In genomic region chr15:71651750-71652186, GRCh38 we compare ENCODE assay signal across 9 cellular contexts.
DNase-seq lines count a peak whose midpoint lies in the region; ATAC-seq and TF ChIP-seq lines count a peak whose summit lies in the region.
"Had no signal": no experiment of that assay in that cellular context is flagged by ENCODE, and none has a peak within 500 bp of the region (broad histone marks: within the 10 kb centered on the region; RNA-seq: fewer than 3 reads in every experiment).

No MANE protein-coding gene starts in this region.

- no peak overlapping the region for H3K4me3 Mint-ChIP-seq in brain
- H3K4me3 Mint-ChIP-seq: activated naive CD8-positive, alpha-beta T cell had no signal

- H3K9me3 ChIP-seq in vagina: no peaks in the 10 kb centered on the region

- no peak for TF ChIP-seq POLR2A in vagina (IDR thresholded peaks at IDR 0.05)

- no peaks in the 10 kb centered on the region for H3K36me3 Mint-ChIP-seq in brain
- H3K36me3 Mint-ChIP-seq: activated naive CD8-positive, alpha-beta T cell had no signal

- intact Hi-C loops in vagina (cut with DNase I) (no loop called here), posterior vena cava (cut with DNase I) (no loop called here)

- H3K27me3 Mint-ChIP-seq in brain: no peaks in the 10 kb centered on the region

- no peaks in the 10 kb centered on the region for H3K9me3 Mint-ChIP-seq in brain

- DNase-seq in activated CD4-positive, alpha-beta T cell treated with anti-CD3 and anti-CD28 coated beads for 48 hours: peak; percentile 12
- no peak for DNase-seq in activated CD4-positive, alpha-beta T cell treated with anti-CD3 and anti-CD28 coated beads, Interleukin-2, amount 50 U/mL, for 1 hour
- DNase-seq in NCI-H2227 treated with DMSO at 0.1 percent for 48 hours (lab: John Stamatoyannopoulos, UW): peak; percentile 4
- peak; percentile 47 for DNase-seq in kidney epithelial cell (ENCODE audit: low read depth)
- DNase-seq in vagina (ENCODE audit: extremely low spot score in 2 of 2): peak in 1 of 2 donors; percentile 64
- no peak for DNase-seq in posterior vena cava (ENCODE audit: low spot score)

- H3K4me1 Mint-ChIP-seq in brain: peaks cover 20% of the 10 kb centered on the region

- peak overlapping the region in 1 of 5 experiments; percentile 5 for H3K27ac Mint-ChIP-seq in brain
- H3K27ac Mint-ChIP-seq: activated naive CD8-positive, alpha-beta T cell had no signal

- TF ChIP-seq CTCF in brain (conservative IDR thresholded peaks at IDR 0.05) (peak; percentile 75 to 81), kidney epithelial cell (IDR thresholded peaks at IDR 0.05; ENCODE audit: insufficient read depth, low read length, poor library complexity, severe bottlenecking) (peak; percentile 45), vagina (IDR thresholded peaks at IDR 0.05) (peak in 2 of 3 experiments; percentile 16 to 37)

- no peak overlapping the region for H3K27ac ChIP-seq in vagina

- no peaks in the 10 kb centered on the region for H3K36me3 ChIP-seq in kidney epithelial cell (ENCODE audit: control insufficient read depth, insufficient read depth, low read length)
- no peaks in the 10 kb centered on the region for H3K36me3 ChIP-seq in vagina

- no peak for ATAC-seq in HG03354 (IDR thresholded peaks at IDR 0.05; ENCODE audit: poor library complexity, severe bottlenecking, unreplicated experiment)

- H3K4me3 ChIP-seq in kidney epithelial cell (ENCODE audit: low read depth, low read length) (no peak overlapping the region), vagina (no peak overlapping the region)

- peaks cover 13% of the 10 kb centered on the region for H3K4me1 ChIP-seq in vagina

- H3K27me3 ChIP-seq in kidney epithelial cell (ENCODE audit: control insufficient read depth, insufficient read depth, low read length) (no peaks in the 10 kb centered on the region), vagina (no peaks in the 10 kb centered on the region)

Comparison
In these comparisons a context has a peak if more than half of its experiments do, and no peak if none do; other contexts are left out.
1. DNase-seq: peak in activated CD4-positive, alpha-beta T cell treated with anti-CD3 and anti-CD28 coated beads for 48 hours (single experiment), NCI-H2227 treated with DMSO at 0.1 percent for 48 hours (single experiment) and kidney epithelial cell (single experiment); none in activated CD4-positive, alpha-beta T cell treated with anti-CD3 and anti-CD28 coated beads, Interleukin-2, amount 50 U/mL, for 1 hour (single experiment) and posterior vena cava (single experiment).
2. CTCF ChIP-seq: peak in every context shown above with its lines; median percentile 78 in brain; 45 in kidney epithelial cell; 26 in vagina.